ENCODE assay signal across 19 cellular contexts in genomic region chr3:106401666-106402319, GRCh38.
DNase-seq lines count a peak whose midpoint lies in the region; ATAC-seq and TF ChIP-seq lines count a peak whose summit lies in the region.
"Had no signal": no experiment of that assay in that cellular context is flagged by ENCODE, and none has a peak within 500 bp of the region (broad histone marks: within the 10 kb centered on the region; RNA-seq: fewer than 3 reads in every experiment).

No MANE protein-coding gene starts in this region.

- H3K4ac ChIP-seq in IMR-90 (ENCODE audit: low read depth, low read length) = no peak overlapping the region

- DNase-seq in AG09319 (ENCODE audit: extremely low read depth, low read depth) = peak; percentile 1
- DNase-seq in IMR-90 = peak; percentile 54
- DNase-seq in astrocyte of the hippocampus (ENCODE audit: low read depth, low spot score) = peak; percentile 81
- peak; percentile 40 for DNase-seq in fibroblast of villous mesenchyme (ENCODE audit: low read depth)
- no peak for DNase-seq in coronary artery (ENCODE audit: low spot score)
- no peak for DNase-seq in heart left ventricle
- DNase-seq in germinal center (ENCODE audit: low spot score) = no peak
- DNase-seq: ACHN; activated CD4-positive, alpha-beta T cell treated with anti-CD3 and anti-CD28 coated beads, Interleukin-2, amount 50 U/mL, for 1 hour; activated naive CD4-positive, alpha-beta T cell; CD8-positive, alpha-beta T cell; effector CD4-positive, alpha-beta T cell; Karpas-422; left ventricle myocardium inferior; NCI-H1417; occipital lobe; sigmoid colon; stimulated activated CD4-positive, alpha-beta T cell treated with anti-CD3 and anti-CD28 coated beads, Interleukin-2, amount 100 ng/mL, for 48 hours had no signal

- H3K27me3 ChIP-seq in IMR-90 (ENCODE audit: control insufficient read depth, insufficient read depth, low read length) (no peaks in the 10 kb centered on the region), heart left ventricle (no peaks in the 10 kb centered on the region)
- H3K27me3 ChIP-seq: sigmoid colon had no signal

- no peak overlapping the region for H3K56ac ChIP-seq in IMR-90 (ENCODE audit: extremely low read depth, insufficient read depth, low read length)

- CTCF ChIA-PET in IMR-90 (lab: Yijun Ruan, JAX) = no interaction called here

- no peak overlapping the region for H2AK5ac ChIP-seq in IMR-90 (ENCODE audit: low read depth, low read length)

- POLR2A ChIA-PET in IMR-90 (lab: Charles Lee; ENCODE audit: unreplicated experiment) = no interaction called here

- no peak overlapping the region for H2BK20ac ChIP-seq in IMR-90 (ENCODE audit: low read depth, low read length)

- H4K5ac ChIP-seq in IMR-90 (ENCODE audit: low read depth, low read length) = no peak overlapping the region

- no peak overlapping the region for H3K23ac ChIP-seq in IMR-90 (ENCODE audit: low read depth, low read length)

- H3K9ac ChIP-seq in IMR-90 (ENCODE audit: low read depth, low read length) = no peak overlapping the region

- ATAC-seq in IMR-90 (ENCODE audit: low read depth) (no peak), GM21786 (IDR thresholded peaks at IDR 0.05; ENCODE audit: unreplicated experiment) (no peak), heart left ventricle (no peak)
- ATAC-seq: CD8-positive, alpha-beta T cell had no signal

- H3K4me1 ChIP-seq in IMR-90 (ENCODE audit: control insufficient read depth, insufficient read depth, low read length) = peaks cover 4% of the 10 kb centered on the region; the same call in 1 of the 2 replicates
- no peaks in the 10 kb centered on the region for H3K4me1 ChIP-seq in heart left ventricle
- H3K4me1 ChIP-seq: left ventricle myocardium inferior had no signal

- no peak overlapping the region for H2BK15ac ChIP-seq in IMR-90 (ENCODE audit: low read depth, low read length)

- TF ChIP-seq POLR2A in IMR-90 (IDR thresholded peaks at IDR 0.05; ENCODE audit: low read depth, low read length) (no peak), heart left ventricle (IDR thresholded peaks at IDR 0.05) (no peak)

- no peak overlapping the region for H2BK120ac ChIP-seq in IMR-90 (ENCODE audit: low read depth, low read length)

- H3K9me3 ChIP-seq in IMR-90 (ENCODE audit: control insufficient read depth, insufficient read depth, low read length) (no peaks in the 10 kb centered on the region), heart left ventricle (no peaks in the 10 kb centered on the region)
- H3K9me3 ChIP-seq: left ventricle myocardium inferior, sigmoid colon had no signal

- TF ChIP-seq CTCF in AG09319 (IDR thresholded peaks at IDR 0.05; ENCODE audit: low read depth, low read length) = no peak
- no peak for TF ChIP-seq CTCF in IMR-90 (conservative IDR thresholded peaks at IDR 0.05; ENCODE audit: low read depth, low read length)
- no peak for TF ChIP-seq CTCF in fibroblast of villous mesenchyme (IDR thresholded peaks at IDR 0.05; ENCODE audit: insufficient read depth, low read depth, low read length)
- TF ChIP-seq CTCF in coronary artery (IDR thresholded peaks at IDR 0.05) = no peak
- no peak for TF ChIP-seq CTCF in heart left ventricle (IDR thresholded peaks at IDR 0.05)

- no peak overlapping the region for H2AK9ac ChIP-seq in IMR-90 (replicated peaks; ENCODE audit: low read depth, low read length, poor library complexity)

- H4K20me1 ChIP-seq in IMR-90 (ENCODE audit: insufficient read depth, low read length) = no peaks in the 10 kb centered on the region

- no peak overlapping the region for H3K14ac ChIP-seq in IMR-90 (replicated peaks; ENCODE audit: low read depth, low read length)

- TF ChIP-seq RAD21 in IMR-90 (IDR thresholded peaks at IDR 0.05; ENCODE audit: low read length) = no peak

- BruUV-seq in IMR-90 (replicated peaks; lab: Mats Ljungman, UMichigan) = no TSS peak

- H3K9me1 ChIP-seq in IMR-90 (ENCODE audit: insufficient read depth, low read length) = no peaks in the 10 kb centered on the region

- H3K4me3 ChIP-seq in IMR-90 (ENCODE audit: insufficient read depth, low read depth, low read length) (no peak overlapping the region), fibroblast of villous mesenchyme (ENCODE audit: low read depth, low read length) (no peak overlapping the region), coronary artery (no peak overlapping the region), heart left ventricle (no peak overlapping the region)
- H3K4me3 ChIP-seq: left ventricle myocardium inferior, sigmoid colon had no signal

- H3K36me3 ChIP-seq in IMR-90 (ENCODE audit: control insufficient read depth, insufficient read depth, low read length) (no peaks in the 10 kb centered on the region), heart left ventricle (no peaks in the 10 kb centered on the region)
- H3K36me3 ChIP-seq: left ventricle myocardium inferior, sigmoid colon had no signal

- H3K27ac ChIP-seq in IMR-90 (ENCODE audit: insufficient read depth, low read length) = no peak overlapping the region
- H3K27ac ChIP-seq in coronary artery = no peak overlapping the region
- H3K27ac ChIP-seq in heart left ventricle = no peak overlapping the region
- H3K27ac ChIP-seq: left ventricle myocardium inferior, sigmoid colon had no signal

- no peaks in the 10 kb centered on the region for H3K79me1 ChIP-seq in IMR-90 (ENCODE audit: low read depth in 1 of 2, low read length in 2 of 2)

- no peak overlapping the region for H2AFZ ChIP-seq in IMR-90 (replicated peaks; ENCODE audit: low read length, poor library complexity)

- no peak overlapping the region for H2BK5ac ChIP-seq in IMR-90 (ENCODE audit: low read depth, low read length, poor library complexity, severe bottlenecking)

- H4K91ac ChIP-seq in IMR-90 (ENCODE audit: insufficient read depth, low read depth, low read length) = no peak overlapping the region

- intact Hi-C loops in IMR-90 (cut with micrococcal nuclease) (no loop called here), heart left ventricle (cut with DNase I) (no loop called here)

- H3K4me2 ChIP-seq in IMR-90 (ENCODE audit: low read depth, low read length) = no peak overlapping the region

- in situ Hi-C loops in IMR-90 (cut with MboI; ENCODE audit: low sequenced_read_pairs) = no loop called here

- H3K18ac ChIP-seq in IMR-90 (ENCODE audit: low read depth, low read length) = no peak overlapping the region

- dilution Hi-C loops in IMR-90 (cut with HindIII; ENCODE audit: low sequenced_read_pairs, unreplicated experiment) = no loop called here

- H4K8ac ChIP-seq in IMR-90 (ENCODE audit: low read depth in 2 of 2, low read length in 2 of 2) = no peak overlapping the region

TF ChIP-seq in IMR-90, 13 proteins besides CTCF, POLR2A, EP300 and RAD21:
- TF ChIP-seq CEBPB (IDR thresholded peaks at IDR 0.05; ENCODE audit: low read depth, low read length) = 0 out of 2 replicates have a peak, but pooled peaks have one; percentile 18
- no peak for TF ChIP-seq RFX5 (IDR thresholded peaks at IDR 0.05; ENCODE audit: low read depth, low read length)

Comparison
In these comparisons a context has a peak if more than half of its experiments do, and no peak if none do; other contexts are left out.
1. DNase-seq: peak in AG09319 (single experiment), IMR-90 (single experiment), astrocyte of the hippocampus (single experiment) and fibroblast of villous mesenchyme (single experiment); none in coronary artery (single experiment), heart left ventricle (0 of 5) and germinal center (single experiment).